19 cellular contexts compared by ENCODE assay signal in the genomic region with DNA sequence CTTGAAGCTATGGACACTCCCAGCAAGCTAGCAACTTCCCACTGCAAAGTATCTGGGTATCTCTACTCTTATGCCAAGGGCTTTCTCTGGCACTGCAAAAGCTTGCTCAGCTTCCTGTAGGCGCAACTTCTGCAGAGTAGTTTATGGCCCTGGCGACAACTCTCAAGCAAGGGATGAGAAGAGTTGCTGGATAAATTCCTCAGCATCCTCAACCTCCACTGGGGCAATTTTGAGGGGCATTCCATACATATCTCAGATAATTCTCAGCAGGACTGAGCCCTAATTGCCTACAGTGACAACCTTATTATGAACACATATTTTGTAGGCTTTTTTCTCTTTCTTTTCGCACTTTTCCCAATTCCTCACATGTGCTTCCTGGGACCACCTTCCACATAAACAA. TPM values are rescaled to one million over a fixed set of nuclear protein-coding genes. Genes with fewer than 3 reads are reported as not detected.
A peak's percentile ranks its signal among the peaks of the same experiment; 100 is the strongest.
DNase-seq lines count a peak whose midpoint lies in the region; ATAC-seq and FAIRE-seq lines count a peak whose summit lies in the region.
"Had no signal": no experiment of that assay in that cellular context is flagged by ENCODE, and none has a peak within 500 bp of the region (broad histone marks: within the 10 kb centered on the region; RNA-seq: fewer than 3 reads in every experiment).

No MANE protein-coding gene starts in this region.

- H2BK120ac ChIP-seq in mesendoderm (ENCODE audit: low read depth, low read length): no peak overlapping the region

- no peak overlapping the region for H3K56ac ChIP-seq in mesendoderm (ENCODE audit: low read length)

- no peak overlapping the region for H4K5ac ChIP-seq in mesendoderm (ENCODE audit: low read length)

- no peaks in the 10 kb centered on the region for H3K79me2 ChIP-seq in mesendoderm (ENCODE audit: control insufficient read depth, insufficient read depth, low read length)

- no CpG with 5 or more reads among the region's 3 CpGs for WGBS in mesendoderm (ENCODE audit: extremely low coverage, insufficient coverage, low lambda C conversion rate)
- whole genome bisulfite sequencing in small intestine, 3 donors: 89 to 97% (median 91%) methylated on average over 3 of the region's 3 CpGs

- H3K27ac ChIP-seq in mesendoderm (ENCODE audit: low read depth, low read length): no peak overlapping the region
- no peak overlapping the region for H3K27ac ChIP-seq in small intestine (ENCODE audit: low read depth in 1 of 2, low read length in 1 of 2)

- no peak overlapping the region for H2BK15ac ChIP-seq in mesendoderm (replicated peaks; ENCODE audit: low read depth)

- DNase-seq in AG08395 (ENCODE audit: low spot score) (peak; percentile 9), EH (ENCODE audit: low read depth) (peak; percentile 25), mesendoderm (peak; percentile 55), NCI-H1436 (lab: John Stamatoyannopoulos, UW) (no peak), small intestine (no peak)
- DNase-seq: 8988T; C1 segment of cervical spinal cord; Calu3; CD4-positive, alpha-beta memory T cell; COR-L47; DMS53; DMS79 treated with DMSO at 0.1 percent for 48 hours; GDM1; H9 had no signal

- no peaks in the 10 kb centered on the region for H3K79me1 ChIP-seq in mesendoderm (ENCODE audit: low read length)

- no peak for FAIRE-seq in small intestine (lab: Jason Lieb, UNC)
- FAIRE-seq: GM12878, GM19239 had no signal

- no peak overlapping the region for H3K4me2 ChIP-seq in mesendoderm (ENCODE audit: low read length)
- H3K4me2 ChIP-seq: GM23338 had no signal

- no peak overlapping the region for H4K8ac ChIP-seq in mesendoderm (ENCODE audit: low read depth, low read length)

- ATAC-seq in GM19467 (IDR thresholded peaks at IDR 0.05; ENCODE audit: unreplicated experiment): no peak
- ATAC-seq: GM12878, GM23338, HCT116 had no signal

- H3K4ac ChIP-seq in mesendoderm (ENCODE audit: low read depth, low read length): no peak overlapping the region

- H3K27me3 ChIP-seq in mesendoderm (ENCODE audit: insufficient read depth, low read length, poor library complexity): no peaks in the 10 kb centered on the region
- no peaks in the 10 kb centered on the region for H3K27me3 ChIP-seq in small intestine (ENCODE audit: control insufficient read depth in 2 of 2, insufficient read depth in 2 of 2, low read length in 2 of 2)

- H3K9me3 ChIP-seq in small intestine (ENCODE audit: control insufficient read depth, low read depth): no peaks in the 10 kb centered on the region

- no peaks in the 10 kb centered on the region for H3K4me1 ChIP-seq in mesendoderm (ENCODE audit: control insufficient read depth, low read depth, low read length)
- H3K4me1 ChIP-seq in small intestine (ENCODE audit: control insufficient read depth in 2 of 2, insufficient read depth in 1 of 2, low read depth in 1 of 2, low read length in 1 of 2): no peaks in the 10 kb centered on the region

- H2BK5ac ChIP-seq in mesendoderm (ENCODE audit: low read length): no peak overlapping the region

- H3K4me3 ChIP-seq in mesendoderm (ENCODE audit: low read length): no peak overlapping the region
- no peak overlapping the region for H3K4me3 ChIP-seq in small intestine (ENCODE audit: low read depth in 1 of 2, low read length in 2 of 2)
- H3K4me3 ChIP-seq: GM12878, GM23338 had no signal

- H3K18ac ChIP-seq in mesendoderm (ENCODE audit: low read length): no peak overlapping the region

- no peak overlapping the region for H3K23ac ChIP-seq in mesendoderm (ENCODE audit: low read length)

- H2AK5ac ChIP-seq in mesendoderm (ENCODE audit: low read length): no peak overlapping the region

- no peak overlapping the region for H3K9ac ChIP-seq in mesendoderm (ENCODE audit: low read length)

- no peaks in the 10 kb centered on the region for H3K36me3 ChIP-seq in mesendoderm (ENCODE audit: control insufficient read depth, insufficient read depth, low read length)
- H3K36me3 ChIP-seq in small intestine (ENCODE audit: control insufficient read depth in 2 of 2, insufficient read depth in 2 of 2, low read length in 2 of 2): no peaks in the 10 kb centered on the region

RNA-seq across cellular contexts. Expression of a gene that starts 31.2 kb away (rescaled TPM):
- polyA plus RNA-seq in mesendoderm (2013, experiment 1 of 2): 12.2 TPM
- 12.5 TPM for polyA plus RNA-seq in mesendoderm (2013, experiment 2 of 2)
- 1 to 10 TPM; 5.4 to 8.3 (median 7.4) TPM for polyA plus RNA-seq in small intestine

Comparison
In these comparisons a context has a peak if more than half of its experiments do, and no peak if none do; other contexts are left out.
1. DNase-seq: peak in AG08395 (single experiment), EH (single experiment) and mesendoderm (single experiment); none in NCI-H1436 (single experiment) and small intestine (single experiment).